In the genomic region with DNA sequence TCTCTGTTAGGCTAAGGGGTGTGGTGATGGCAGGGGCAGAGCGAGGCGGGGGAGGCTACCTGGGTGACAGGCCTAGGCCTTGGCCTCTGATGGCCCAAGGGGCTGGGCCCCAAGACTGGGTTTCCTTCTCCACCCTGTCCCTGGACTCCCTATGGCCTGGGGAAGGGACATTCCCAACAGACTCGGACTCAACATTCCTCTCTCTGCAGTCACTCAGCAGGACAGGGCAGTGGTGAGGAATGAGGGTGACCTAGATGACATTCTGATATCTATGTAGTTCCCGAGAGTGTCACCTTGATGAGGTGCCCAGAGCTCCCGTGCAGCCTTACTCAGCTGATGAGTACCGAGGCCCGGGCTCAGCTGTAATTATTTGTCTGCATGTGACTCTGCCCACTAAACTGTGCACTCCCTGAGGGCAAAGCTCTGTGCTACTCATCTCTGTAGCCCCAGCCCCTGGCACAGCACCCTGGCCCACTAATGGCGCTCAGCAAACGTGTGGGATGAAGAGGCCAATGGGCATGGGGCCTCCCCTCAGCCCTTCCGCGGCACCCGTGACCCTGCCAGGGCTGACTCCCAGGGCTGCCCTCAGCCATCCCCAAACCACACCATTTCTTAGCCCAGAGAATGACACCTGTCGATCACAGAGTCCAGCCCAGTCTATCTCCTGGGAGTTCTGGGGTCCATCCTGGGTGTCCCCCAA, we compare ENCODE assay signal across 10 cellular contexts. TPM values are rescaled to one million over a fixed set of nuclear protein-coding genes. Genes with fewer than 3 reads are reported as not detected.
DNase-seq lines count a peak whose midpoint lies in the region; ATAC-seq and TF ChIP-seq lines count a peak whose summit lies in the region.
"Had no signal": no experiment of that assay in that cellular context is flagged by ENCODE, and none has a peak within 500 bp of the region (broad histone marks: within the 10 kb centered on the region; RNA-seq: fewer than 3 reads in every experiment).

No MANE protein-coding gene starts in this region.

- WGBS in heart right ventricle, 2 donors, result 54 to 64% methylated on average over 13 of the region's 13 CpGs

- H3K36me3 ChIP-seq in heart right ventricle (no peaks in the 10 kb centered on the region), muscle layer of colon (ENCODE audit: insufficient read depth, low read length) (no peaks in the 10 kb centered on the region), uterus (no peaks in the 10 kb centered on the region)

- peak overlapping the region in 9 of 10 donors; percentile 59 to 97 (median 88) for H3K27ac ChIP-seq in heart right ventricle
- peak overlapping the region; percentile 34 for H3K27ac ChIP-seq in muscle layer of colon (ENCODE audit: low read depth, low read length)
- H3K27ac ChIP-seq in uterus, result peak overlapping the region; percentile 81 to 82

- peak overlapping the region in 1 of 10 donors; percentile 97 for H3K4me3 ChIP-seq in heart right ventricle
- H3K4me3 ChIP-seq in epithelial cell of esophagus (ENCODE audit: low read length), result no peak overlapping the region
- no peak overlapping the region for H3K4me3 ChIP-seq in muscle layer of colon (ENCODE audit: low read depth in 1 of 2, low read length in 2 of 2)
- no peak overlapping the region for H3K4me3 ChIP-seq in uterus

- no peak for TF ChIP-seq CTCF in heart right ventricle (IDR thresholded peaks at IDR 0.05)
- TF ChIP-seq CTCF in epithelial cell of esophagus (IDR thresholded peaks at IDR 0.05; ENCODE audit: insufficient read depth, low read depth, low read length, missing control alignments), result no peak
- TF ChIP-seq CTCF in uterus (IDR thresholded peaks at IDR 0.05), result no peak

- TF ChIP-seq POLR2A in uterus (IDR thresholded peaks at IDR 0.05), result no peak

- H3K9ac ChIP-seq in muscle layer of colon (ENCODE audit: low read length), result no peak overlapping the region

- H3K27me3 ChIP-seq in heart right ventricle (no peaks in the 10 kb centered on the region), muscle layer of colon (ENCODE audit: control insufficient read depth in 1 of 2, insufficient read depth in 2 of 2, low read length in 2 of 2) (no peaks in the 10 kb centered on the region), uterus (no peaks in the 10 kb centered on the region)

- no peak for DNase-seq in heart right ventricle
- DNase-seq in cardiac septum (ENCODE audit: low spot score), result no peak
- DNase-seq in epithelial cell of esophagus (ENCODE audit: low read depth), result peak; percentile 56
- no peak for DNase-seq in uterus
- DNase-seq: dermis blood vessel endothelial cell, NCI-H69 had no signal

- intact Hi-C loops in heart right ventricle (cut with DNase I), result loop anchor here in 6 of 10 donors (2.0 to 10.0 kb wide), 8 partner anchors 15 to 355 kb away; partner anchors contain the start of gene NMT1 (in 1 of the 6)
- intact Hi-C loops in cardiac septum (cut with DNase I), result loop anchor here (2.0 to 5.0 kb wide), 3 partner anchors 19 to 353 kb away; no protein-coding TSS in a partner anchor
- intact Hi-C loops in uterus (cut with DNase I; ENCODE audit: low total_unique reads), result no loop called here

- H3K4me1 ChIP-seq in heart right ventricle (peaks cover 34 to 68% (median 58%) of the 10 kb centered on the region in 9 donors), muscle layer of colon (ENCODE audit: insufficient read depth, low read length) (peaks cover 46% of the 10 kb centered on the region), uterus (peaks cover 9 to 20% of the 10 kb centered on the region in 2 donors)

- ATAC-seq in heart right ventricle, result peak in 1 of 8 donors; percentile 1
- no peak for ATAC-seq in GM18861 (IDR thresholded peaks at IDR 0.05; ENCODE audit: unreplicated experiment)
- no peak for ATAC-seq in GM18909 (IDR thresholded peaks at IDR 0.05; ENCODE audit: poor library complexity, unreplicated experiment)
- no peak for ATAC-seq in GM21360 (IDR thresholded peaks at IDR 0.05; ENCODE audit: unreplicated experiment)

- H3K9me3 ChIP-seq in heart right ventricle (no peaks in the 10 kb centered on the region), muscle layer of colon (ENCODE audit: low read length) (no peaks in the 10 kb centered on the region), uterus (no peaks in the 10 kb centered on the region)

RNA-seq across cellular contexts. Expression of gene PLCD3, which starts 2.2 kb away (rescaled TPM):
- total RNA-seq in heart right ventricle, result 100 to 1,000 TPM in 9 of 10 donors, 10 to 100 TPM in 1; 87.2 to 188 (median 115) TPM
- polyA plus RNA-seq in heart right ventricle, result 10 to 100 TPM; 44.6 to 72.3 TPM
- total RNA-seq in cardiac septum, result 87.6 TPM
- 10 to 100 TPM in 2 of 4 donors, 1 to 10 TPM in 2; 1.5 to 90.8 (median 8.9) TPM for total RNA-seq in uterus

RNA-seq across cellular contexts. Expression of gene ACBD4, which starts 5.4 kb away (rescaled TPM):
- total RNA-seq in heart right ventricle (1 to 10 TPM; 6.1 to 9.7 (median 7.3) TPM), cardiac septum (6.4 TPM), uterus (10 to 100 TPM in 3 of 4 donors, 1 to 10 TPM in 1; 7.8 to 37.7 (median 26.1) TPM)
- 10 to 100 TPM in 1 of 2 donors, 1 to 10 TPM in 1; 4.2 to 16.7 TPM for polyA plus RNA-seq in heart right ventricle

RNA-seq across cellular contexts. Expression of gene HEXIM1, which starts 18.2 kb away (rescaled TPM):
- total RNA-seq in heart right ventricle, result 10 to 100 TPM; 17.0 to 37.4 (median 20.1) TPM
- polyA plus RNA-seq in heart right ventricle, result 10 to 100 TPM in 1 of 2 donors, 1 to 10 TPM in 1; 8.4 to 11.0 TPM
- 19.8 TPM for total RNA-seq in cardiac septum
- total RNA-seq in uterus, result 10 to 100 TPM; 23.8 to 60.6 (median 26.7) TPM

RNA-seq across cellular contexts. Expression of gene HEXIM2, which starts 31.6 kb away (rescaled TPM):
- total RNA-seq in heart right ventricle, result 10 to 100 TPM in 1 of 10 donors, 1 to 10 TPM in 9; 4.6 to 10.3 (median 6.3) TPM
- polyA plus RNA-seq in heart right ventricle, result 1 to 10 TPM; 3.0 to 6.4 TPM
- total RNA-seq in cardiac septum, result 3.3 TPM
- total RNA-seq in uterus, result 10 to 100 TPM in 1 of 4 donors, 1 to 10 TPM in 2, not detected in 1; 3.0 to 11.6 (median 7.6) TPM

Comparison
In these comparisons a context has a peak if more than half of its experiments do, and no peak if none do; other contexts are left out.
1. H3K27ac ChIP-seq: peak in every context shown above with its lines; median percentile 88 in heart right ventricle; 82 in uterus; 34 in muscle layer of colon.